In the genomic region with DNA sequence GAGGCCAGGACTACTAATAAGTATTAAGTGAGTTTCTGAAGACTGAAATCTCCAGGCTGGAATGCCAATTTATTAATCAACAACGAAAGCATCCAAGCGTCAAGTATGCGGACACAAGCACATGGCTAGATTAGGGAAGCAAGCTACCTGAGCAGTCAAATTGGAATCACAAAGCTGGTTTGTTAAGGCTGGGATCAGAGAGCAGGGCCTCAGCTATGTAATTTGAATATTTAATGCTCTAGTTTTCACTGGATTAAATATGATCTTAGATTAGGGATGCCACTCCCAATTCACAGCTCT, we compare ENCODE assay signal across 1 cellular context.
A peak's percentile ranks its signal among the peaks of the same experiment; 100 is the strongest.
TF ChIP-seq lines count a peak whose summit lies in the region.

No MANE protein-coding gene starts in this region.

TF ChIP-seq in HCT116, 20 proteins besides CTCF, POLR2A, EP300 and RAD21 (continued from another document):
- TF ChIP-seq, protein P1, sequence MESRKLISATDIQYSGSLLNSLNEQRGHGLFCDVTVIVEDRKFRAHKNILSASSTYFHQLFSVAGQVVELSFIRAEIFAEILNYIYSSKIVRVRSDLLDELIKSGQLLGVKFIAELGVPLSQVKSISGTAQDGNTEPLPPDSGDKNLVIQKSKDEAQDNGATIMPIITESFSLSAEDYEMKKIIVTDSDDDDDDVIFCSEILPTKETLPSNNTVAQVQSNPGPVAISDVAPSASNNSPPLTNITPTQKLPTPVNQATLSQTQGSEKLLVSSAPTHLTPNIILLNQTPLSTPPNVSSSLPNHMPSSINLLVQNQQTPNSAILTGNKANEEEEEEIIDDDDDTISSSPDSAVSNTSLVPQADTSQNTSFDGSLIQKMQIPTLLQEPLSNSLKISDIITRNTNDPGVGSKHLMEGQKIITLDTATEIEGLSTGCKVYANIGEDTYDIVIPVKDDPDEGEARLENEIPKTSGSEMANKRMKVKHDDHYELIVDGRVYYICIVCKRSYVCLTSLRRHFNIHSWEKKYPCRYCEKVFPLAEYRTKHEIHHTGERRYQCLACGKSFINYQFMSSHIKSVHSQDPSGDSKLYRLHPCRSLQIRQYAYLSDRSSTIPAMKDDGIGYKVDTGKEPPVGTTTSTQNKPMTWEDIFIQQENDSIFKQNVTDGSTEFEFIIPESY (IDR thresholded peaks at IDR 0.05; ENCODE audit: extremely low read depth, insufficient replicate concordance, low read length) = no peak
- TF ChIP-seq, protein P2, sequence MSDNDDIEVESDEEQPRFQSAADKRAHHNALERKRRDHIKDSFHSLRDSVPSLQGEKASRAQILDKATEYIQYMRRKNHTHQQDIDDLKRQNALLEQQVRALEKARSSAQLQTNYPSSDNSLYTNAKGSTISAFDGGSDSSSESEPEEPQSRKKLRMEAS (IDR thresholded peaks at IDR 0.05) = peak; percentile 26; the same call in 1 of the 2 replicates
- no peak for TF ChIP-seq FOSL1 (IDR thresholded peaks at IDR 0.05; ENCODE audit: low read depth)
- no peak for TF ChIP-seq EZH2 (IDR thresholded peaks at IDR 0.05)
- TF ChIP-seq, protein P3, sequence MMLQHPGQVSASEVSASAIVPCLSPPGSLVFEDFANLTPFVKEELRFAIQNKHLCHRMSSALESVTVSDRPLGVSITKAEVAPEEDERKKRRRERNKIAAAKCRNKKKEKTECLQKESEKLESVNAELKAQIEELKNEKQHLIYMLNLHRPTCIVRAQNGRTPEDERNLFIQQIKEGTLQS (IDR thresholded peaks at IDR 0.05) = no peak
